1 cellular context compared by ENCODE assay signal in genomic region chr18:23087352-23087751, GRCh38.
TF ChIP-seq lines count a peak whose summit lies in the region.

No MANE protein-coding gene starts in this region.

TF ChIP-seq in SK-N-SH, 30 proteins besides CTCF, POLR2A, EP300 and RAD21 (continued from another document):
- TF ChIP-seq GABPA (IDR thresholded peaks at IDR 0.05; ENCODE audit: low read depth) (no peak), NFIC (IDR thresholded peaks at IDR 0.05; ENCODE audit: borderline replicate concordance) (peak; percentile 51; the same call in 1 of the 2 replicates), MAX (IDR thresholded peaks at IDR 0.05; ENCODE audit: low read depth) (peak; percentile 42; the same call in 1 of the 2 replicates), RXRA (IDR thresholded peaks at IDR 0.05; ENCODE audit: borderline replicate concordance, low read depth) (no peak; the same call in 1 of the 2 replicates), FOSL2 (IDR thresholded peaks at IDR 0.05; ENCODE audit: borderline replicate concordance, low read depth) (no peak), MEF2A (IDR thresholded peaks at IDR 0.05; ENCODE audit: borderline replicate concordance, low read depth) (no peak), USF1 (IDR thresholded peaks at IDR 0.05; ENCODE audit: borderline replicate concordance, low read depth) (no peak), EZH2phosphoT487 (IDR thresholded peaks at IDR 0.05; ENCODE audit: borderline replicate concordance, low read depth) (no peak), RFX5 (IDR thresholded peaks at IDR 0.05; ENCODE audit: low read length) (no peak), CHD2 (IDR thresholded peaks at IDR 0.05; ENCODE audit: low read length, partially characterized antibody) (peak; percentile 76), JUND (IDR thresholded peaks at IDR 0.05) (peak; percentile 74), TCF12 (IDR thresholded peaks at IDR 0.05) (peak; percentile 99), MXI1 (IDR thresholded peaks at IDR 0.05; ENCODE audit: low read depth, low read length) (no peak), YY1 (IDR thresholded peaks at IDR 0.05; ENCODE audit: low read depth) (0 out of 2 replicates have a peak, but pooled peaks have one; percentile 20), REST (IDR thresholded peaks at IDR 0.05; ENCODE audit: low read depth, low read length) (no peak), NRF1 (IDR thresholded peaks at IDR 0.05; ENCODE audit: low read depth, low read length) (no peak), POLR2AphosphoS5 (IDR thresholded peaks at IDR 0.05; ENCODE audit: low read depth, low read length) (peak; percentile 89), SMC3 (IDR thresholded peaks at IDR 0.05; ENCODE audit: low read depth, low read length) (no peak)
